ENCODE assay signal across 8 cellular contexts in the genomic region with DNA sequence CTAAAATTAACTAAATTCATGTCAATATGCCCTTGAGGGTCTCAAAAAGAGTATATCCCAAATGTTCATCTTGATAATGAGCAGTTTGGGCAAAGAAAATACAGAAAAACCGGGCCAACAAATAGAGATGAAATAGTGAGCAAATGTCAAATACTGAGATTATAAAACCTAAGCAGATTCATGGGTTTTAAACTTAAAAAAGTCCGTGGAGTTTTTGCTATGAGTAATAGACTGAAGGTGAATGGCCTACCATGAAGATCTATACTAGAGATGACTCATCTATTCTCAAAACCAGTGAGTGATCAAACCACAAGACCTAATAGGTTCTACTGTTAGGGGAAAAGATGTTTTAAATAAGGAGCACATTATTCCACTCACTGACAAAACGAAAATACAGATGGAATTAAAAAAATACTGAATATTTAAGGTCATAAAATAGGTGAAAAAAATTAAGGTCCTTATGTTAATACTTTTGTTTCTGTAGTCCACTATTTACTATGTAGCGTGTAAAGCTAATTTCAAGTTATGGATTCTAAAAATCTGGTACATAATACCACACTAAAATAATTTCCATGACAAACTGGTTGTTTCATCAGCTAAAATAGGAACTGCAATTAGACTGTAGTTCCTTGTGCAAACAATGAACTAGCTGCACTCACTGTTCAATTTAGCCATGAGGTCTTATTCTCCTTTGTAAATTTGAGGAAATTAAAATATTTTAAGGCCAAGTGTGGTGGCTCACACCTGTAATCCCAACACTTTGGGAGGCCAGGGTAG. TPM values are rescaled to one million over a fixed set of nuclear protein-coding genes. Genes with fewer than 3 reads are reported as not detected.
DNase-seq lines count a peak whose midpoint lies in the region; ATAC-seq and TF ChIP-seq lines count a peak whose summit lies in the region.

No MANE protein-coding gene starts in this region.

- H4K20me1 ChIP-seq in DND-41 (ENCODE audit: insufficient read depth, low read length), result peaks cover 91% of the 10 kb centered on the region

- peak overlapping the region in 1 of 2 experiments; percentile 82; a peak in 1 of 4 replicates for H3K4me3 ChIP-seq in DND-41 (ENCODE audit: low read depth in 1 of 2, low read length in 2 of 2)

- POLR2A ChIA-PET in activated naive CD8-positive, alpha-beta T cell treated with anti-CD3 and anti-CD28 coated beads, Interleukin-2, amount 10 ng/mL, durations not matched to agents 7 days and 5 days (lab: Charles Lee), result interaction anchor here (1.0 to 2.5 kb wide), 9 partner anchors 9 to 247 kb away, joined by 3 to 17 read pairs (median 4); a partner anchor contains a TSS

- peaks cover 65% of the 10 kb centered on the region for H3K4me1 Mint-ChIP-seq in activated naive CD8-positive, alpha-beta T cell treated with anti-CD3 and anti-CD28 coated beads, Interleukin-2, amount 10 ng/mL, durations not matched to agents 7 days and 5 days

- peaks cover 99% of the 10 kb centered on the region for H3K79me2 ChIP-seq in DND-41 (ENCODE audit: insufficient read depth, low read length)

- H3K27me3 Mint-ChIP-seq in activated naive CD8-positive, alpha-beta T cell treated with anti-CD3 and anti-CD28 coated beads, Interleukin-2, amount 10 ng/mL, durations not matched to agents 7 days and 5 days, result no peaks in the 10 kb centered on the region

- intact Hi-C loops in posterior cingulate gyrus (cut with DNase I), result loop anchor here (10.0 kb wide), 1 partner anchor 191 kb away; a partner anchor contains a TSS

- H3K9me3 Mint-ChIP-seq in activated naive CD8-positive, alpha-beta T cell treated with anti-CD3 and anti-CD28 coated beads, Interleukin-2, amount 10 ng/mL, durations not matched to agents 7 days and 5 days, result no peaks in the 10 kb centered on the region

- no peaks in the 10 kb centered on the region for H3K9me3 ChIP-seq in DND-41 (ENCODE audit: insufficient read depth, low read length, severe bottlenecking)

- ATAC-seq in DND-41 (ENCODE audit: insufficient read depth, low read depth) (peak; percentile 63), GM21367 (IDR thresholded peaks at IDR 0.05; ENCODE audit: unreplicated experiment) (peak; percentile 58), HG03575 (IDR thresholded peaks at IDR 0.05; ENCODE audit: extremely low read depth, insufficient number of reproducible peaks, low FRiP score, unreplicated experiment) (peak; percentile 36), left lobe of liver (peak; percentile 8)
- peak; percentile 71 for ATAC-seq in activated naive CD8-positive, alpha-beta T cell treated with anti-CD3 and anti-CD28 coated beads, Interleukin-2, amount 10 ng/mL, durations not matched to agents 7 days and 5 days (ENCODE audit: low read depth)

- no peaks in the 10 kb centered on the region for H3K27me3 ChIP-seq in DND-41 (ENCODE audit: insufficient read depth, low read length, poor library complexity)

- H3K9ac ChIP-seq in DND-41 (ENCODE audit: low read depth, low read length), result peak overlapping the region; percentile 31

- DNase-seq in DND-41 (no peak), left lobe of liver (ENCODE audit: low spot score) (no peak), hypothalamus (lab: John Stamatoyannopoulos, UW) (no peak), posterior cingulate gyrus (no peak), islet precursor cell (no peak)
- DNase-seq in activated naive CD8-positive, alpha-beta T cell treated with anti-CD3 and anti-CD28 coated beads, Interleukin-2, amount 10 ng/mL, durations not matched to agents 7 days and 5 days, result no peak

- peak overlapping the region; percentile 99 for H3K4me3 Mint-ChIP-seq in activated naive CD8-positive, alpha-beta T cell treated with anti-CD3 and anti-CD28 coated beads, Interleukin-2, amount 10 ng/mL, durations not matched to agents 7 days and 5 days

- peak overlapping the region; percentile 73 for H3K4me2 ChIP-seq in DND-41 (ENCODE audit: insufficient read depth, low read length)

- no peak overlapping the region for H2AFZ ChIP-seq in DND-41 (ENCODE audit: low read depth, low read length)

- peaks cover 58% of the 10 kb centered on the region for H3K36me3 Mint-ChIP-seq in activated naive CD8-positive, alpha-beta T cell treated with anti-CD3 and anti-CD28 coated beads, Interleukin-2, amount 10 ng/mL, durations not matched to agents 7 days and 5 days

- peak overlapping the region; percentile 14; the same call in 1 of the 2 replicates for H3K27ac ChIP-seq in DND-41 (ENCODE audit: low read length)

- peaks cover 82% of the 10 kb centered on the region for H3K4me1 ChIP-seq in DND-41 (ENCODE audit: insufficient read depth, low read length)

- peak overlapping the region; percentile 81 for H3K27ac Mint-ChIP-seq in activated naive CD8-positive, alpha-beta T cell treated with anti-CD3 and anti-CD28 coated beads, Interleukin-2, amount 10 ng/mL, durations not matched to agents 7 days and 5 days

- H3K36me3 ChIP-seq in DND-41 (ENCODE audit: insufficient read depth, low read length), result peaks cover 92% of the 10 kb centered on the region

- TF ChIP-seq CTCF in DND-41 (IDR thresholded peaks at IDR 0.05; ENCODE audit: borderline replicate concordance, extremely low read depth, low read length, poor library complexity, severe bottlenecking), result no peak

RNA-seq across cellular contexts. Expression of a gene that starts 5.0 kb away (rescaled TPM):
- 100 to 1,000 TPM; 658 to 677 TPM for total RNA-seq in activated naive CD8-positive, alpha-beta T cell treated with anti-CD3 and anti-CD28 coated beads, Interleukin-2, amount 10 ng/mL, durations not matched to agents 7 days and 5 days
- total RNA-seq in left lobe of liver, result 162 TPM

RNA-seq across cellular contexts. Expression of a gene that starts 15.7 kb away (rescaled TPM):
- total RNA-seq in activated naive CD8-positive, alpha-beta T cell treated with anti-CD3 and anti-CD28 coated beads, Interleukin-2, amount 10 ng/mL, durations not matched to agents 7 days and 5 days, result not detected
- 0.23 TPM for total RNA-seq in left lobe of liver

Comparison
In these comparisons a context has a peak if more than half of its experiments do, and no peak if none do; other contexts are left out.
1. ATAC-seq: peak in every context shown above with its lines; median percentile 71 in activated naive CD8-positive, alpha-beta T cell treated with anti-CD3 and anti-CD28 coated beads, Interleukin-2, amount 10 ng/mL, durations not matched to agents 7 days and 5 days; 63 in DND-41; 58 in GM21367; 36 in HG03575; 8 in left lobe of liver.